In the genomic region with DNA sequence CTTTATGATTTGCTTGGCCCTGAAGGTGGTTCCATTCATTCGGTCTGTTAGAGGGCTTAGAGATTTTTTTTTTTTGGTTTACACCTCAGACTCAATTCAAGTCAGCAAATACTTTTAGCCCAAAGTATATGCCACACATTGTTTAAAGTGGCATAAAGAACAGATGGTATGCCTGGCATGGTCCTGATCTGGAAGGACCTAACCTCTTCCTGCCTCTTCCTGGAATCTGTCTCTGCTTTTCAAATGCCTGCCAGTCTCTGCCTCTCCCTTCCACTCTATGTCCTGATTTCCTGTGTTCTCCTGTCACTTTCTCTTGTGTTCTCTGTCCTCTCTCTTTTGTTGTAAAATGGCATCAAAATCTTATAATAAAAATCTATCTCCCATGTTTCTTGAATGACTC, we compare ENCODE assay signal across 23 cellular contexts.
DNase-seq lines count a peak whose midpoint lies in the region; ATAC-seq and TF ChIP-seq lines count a peak whose summit lies in the region.
"Had no signal": no experiment of that assay in that cellular context is flagged by ENCODE, and none has a peak within 500 bp of the region (broad histone marks: within the 10 kb centered on the region; RNA-seq: fewer than 3 reads in every experiment).

No MANE protein-coding gene starts in this region.

- peaks cover 25% of the 10 kb centered on the region for H3K36me3 Mint-ChIP-seq in GM23338 (ENCODE audit: low read depth)
- H3K36me3 Mint-ChIP-seq: CD14-positive monocyte; CD4-positive, alpha-beta memory T cell; CD4-positive, CD25-positive, alpha-beta regulatory T cell; CD8-positive, alpha-beta memory T cell had no signal

- H3K4me3 ChIP-seq in GM23338, result no peak overlapping the region
- no peak overlapping the region for H3K4me3 ChIP-seq in HUES64 (ENCODE audit: low read length)
- H3K4me3 ChIP-seq in iPS-20b (ENCODE audit: low read length), result peak overlapping the region; percentile 32; the same call in 1 of the 2 replicates
- H3K4me3 ChIP-seq in mucosa of descending colon, result no peak overlapping the region
- no peak overlapping the region for H3K4me3 ChIP-seq in psoas muscle
- H3K4me3 ChIP-seq: BLaER1 had no signal

- no peaks in the 10 kb centered on the region for H3F3A ChIP-seq in GM23338 (replicated peaks; ENCODE audit: low read depth)

- H3K27me3 ChIP-seq in GM23338 (ENCODE audit: insufficient read depth), result no peaks in the 10 kb centered on the region
- no peaks in the 10 kb centered on the region for H3K27me3 ChIP-seq in HUES64 (ENCODE audit: insufficient read depth, low read length)
- no peaks in the 10 kb centered on the region for H3K27me3 ChIP-seq in iPS-20b (ENCODE audit: insufficient read depth, low read length)
- no peaks in the 10 kb centered on the region for H3K27me3 ChIP-seq in psoas muscle (ENCODE audit: insufficient read depth in 3 of 3, low read length in 2 of 3)
- H3K27me3 ChIP-seq: BE2C, BLaER1 had no signal

- H3K4me3 Mint-ChIP-seq in GM23338, result no peak overlapping the region
- H3K4me3 Mint-ChIP-seq: CD14-positive monocyte; CD4-positive, alpha-beta memory T cell; CD4-positive, CD25-positive, alpha-beta regulatory T cell; CD8-positive, alpha-beta memory T cell had no signal

- peaks cover 28% of the 10 kb centered on the region for H3K4me1 Mint-ChIP-seq in GM23338
- H3K4me1 Mint-ChIP-seq: CD14-positive monocyte; CD4-positive, alpha-beta memory T cell; CD8-positive, alpha-beta memory T cell had no signal

- H3K27ac ChIP-seq in GM23338 (ENCODE audit: low read depth) (peak overlapping the region; percentile 6; the same call in 1 of the 2 replicates), HUES64 (ENCODE audit: low read depth, low read length) (peak overlapping the region; percentile 74; the same call in 1 of the 2 replicates), iPS-20b (ENCODE audit: low read length) (peak overlapping the region; percentile 38), psoas muscle (no peak overlapping the region)
- H3K27ac ChIP-seq: BLaER1 had no signal

- H3K9me3 ChIP-seq in HUES64 (ENCODE audit: insufficient read depth, low read depth, low read length) (peaks cover 86% of the 10 kb centered on the region), iPS-20b (ENCODE audit: insufficient read depth, low read depth, low read length) (peaks cover 75% of the 10 kb centered on the region), mucosa of descending colon (no peaks in the 10 kb centered on the region), psoas muscle (no peaks in the 10 kb centered on the region)
- H3K9me3 ChIP-seq: BE2C, BLaER1 had no signal

- H3K27me3 Mint-ChIP-seq in GM23338 (ENCODE audit: insufficient read depth, low read depth, poor library complexity), result peaks cover 2% of the 10 kb centered on the region
- H3K27me3 Mint-ChIP-seq: CD4-positive, alpha-beta memory T cell; CD4-positive, CD25-positive, alpha-beta regulatory T cell had no signal

- H3K4me2 ChIP-seq in GM23338, result no peak overlapping the region
- H3K4me2 ChIP-seq: BLaER1 had no signal

- no peaks in the 10 kb centered on the region for H3K4me1 ChIP-seq in GM23338 (ENCODE audit: insufficient read depth)
- H3K4me1 ChIP-seq in HUES64 (ENCODE audit: insufficient read depth, low read length), result no peaks in the 10 kb centered on the region
- H3K4me1 ChIP-seq in iPS-20b (ENCODE audit: insufficient read depth, low read length), result no peaks in the 10 kb centered on the region
- no peaks in the 10 kb centered on the region for H3K4me1 ChIP-seq in mucosa of descending colon (ENCODE audit: low read depth)
- no peaks in the 10 kb centered on the region for H3K4me1 ChIP-seq in psoas muscle
- H3K4me1 ChIP-seq: BE2C, BLaER1 had no signal

- H3K79me2 ChIP-seq in GM23338 (replicated peaks; ENCODE audit: insufficient read depth), result no peaks in the 10 kb centered on the region

- H3K36me3 ChIP-seq in GM23338 (ENCODE audit: insufficient read depth) (no peaks in the 10 kb centered on the region), HUES64 (ENCODE audit: insufficient read depth, low read length) (no peaks in the 10 kb centered on the region), iPS-20b (ENCODE audit: insufficient read depth, low read depth, low read length) (no peaks in the 10 kb centered on the region), mucosa of descending colon (ENCODE audit: low read depth) (no peaks in the 10 kb centered on the region), psoas muscle (ENCODE audit: insufficient read depth in 1 of 2, low read depth in 1 of 2) (no peaks in the 10 kb centered on the region)
- H3K36me3 ChIP-seq: BE2C, BLaER1 had no signal

- intact Hi-C loops in mucosa of descending colon (cut with DNase I, micrococcal nuclease), result no loop called here
- intact Hi-C loops in psoas muscle (cut with DNase I), result no loop called here

- H3K9me2 ChIP-seq in GM23338 (ENCODE audit: insufficient read depth), result no peaks in the 10 kb centered on the region

- H3K9ac ChIP-seq in HUES64 (ENCODE audit: low read depth, low read length) (no peak overlapping the region), iPS-20b (ENCODE audit: low read depth, low read length) (no peak overlapping the region)
- H3K9ac ChIP-seq: BLaER1 had no signal

- TF ChIP-seq CTCF in GM23338 (conservative IDR thresholded peaks at IDR 0.05; ENCODE audit: low read depth in 2 of 2) (no peak), mucosa of descending colon (IDR thresholded peaks at IDR 0.05) (no peak), psoas muscle (IDR thresholded peaks at IDR 0.05) (no peak)

- DNase-seq in GM23338 (ENCODE audit: low spot score) (no peak), mucosa of descending colon (no peak), NCI-H226 (no peak), NCI-H1092 (lab: John Stamatoyannopoulos, UW) (no peak), psoas muscle (no peak)
- no peak for DNase-seq in activated effector memory CD4-positive, alpha-beta T cell treated with Interleukin-2 at 50 U/mL for 16 hours
- DNase-seq: 8988T; ACHN; BE2C; C1 segment of cervical spinal cord; CD4-positive, alpha-beta memory T cell; CD4-positive, CD25-positive, alpha-beta regulatory T cell; CD8-positive, alpha-beta memory T cell; COR-L47; DMS 273 treated with DMSO at 0.1 percent for 48 hours; DMS153; DMS53; DMS79; GF-D8 had no signal

- no peaks in the 10 kb centered on the region for H4K20me1 ChIP-seq in GM23338 (replicated peaks; ENCODE audit: insufficient read depth)
- H4K20me1 ChIP-seq: BLaER1 had no signal

- H3K9me3 Mint-ChIP-seq in GM23338, result peaks cover 86% of the 10 kb centered on the region
- H3K9me3 Mint-ChIP-seq: CD4-positive, alpha-beta memory T cell; CD8-positive, alpha-beta memory T cell had no signal

- 0 out of 2 replicates have a peak overlapping the region, but pooled peaks have one; percentile 22 for H3K27ac Mint-ChIP-seq in GM23338
- H3K27ac Mint-ChIP-seq: CD14-positive monocyte; CD4-positive, CD25-positive, alpha-beta regulatory T cell; CD8-positive, alpha-beta memory T cell had no signal

- 50% methylated on average over 1 of the region's 1 CpG for WGBS in HUES64
- WGBS in psoas muscle, 3 donors, result 54 to 74% (median 71%) methylated on average over 1 of the region's 1 CpG

- ATAC-seq in GM23338, result no peak
- peak; percentile 60 for ATAC-seq in mucosa of descending colon
- no peak for ATAC-seq in psoas muscle

- no peak overlapping the region for H2AFZ ChIP-seq in GM23338

TF ChIP-seq in GM23338, 12 proteins besides CTCF, POLR2A, EP300 and RAD21 (continues in another document):
- no peak for TF ChIP-seq ZNF114 (CRISPR knock-in tag; IDR thresholded peaks at IDR 0.05)
- no peak for TF ChIP-seq STAT1 (IDR thresholded peaks at IDR 0.05; ENCODE audit: unreplicated experiment)
- no peak for TF ChIP-seq ETS1 (IDR thresholded peaks at IDR 0.05)
- no peak for TF ChIP-seq EZH2 (IDR thresholded peaks at IDR 0.05; ENCODE audit: low read depth, unreplicated experiment)
- no peak for TF ChIP-seq CREB1 (CRISPR knock-in tag; IDR thresholded peaks at IDR 0.05; ENCODE audit: low read depth)
- no peak for TF ChIP-seq POLR2AphosphoS5 (IDR thresholded peaks at IDR 0.05; ENCODE audit: low read depth)
- no peak for TF ChIP-seq REST (IDR thresholded peaks at IDR 0.05; ENCODE audit: unreplicated experiment)
- no peak for TF ChIP-seq NANOG (IDR thresholded peaks at IDR 0.05; ENCODE audit: borderline replicate concordance)
- TF ChIP-seq ZNF331 (CRISPR knock-in tag; IDR thresholded peaks at IDR 0.05; ENCODE audit: low read depth), result no peak
- no peak for TF ChIP-seq JUNB (IDR thresholded peaks at IDR 0.05; ENCODE audit: unreplicated experiment)
- no peak for TF ChIP-seq EZH2phosphoT487 (IDR thresholded peaks at IDR 0.05; ENCODE audit: unreplicated experiment)
